In the genomic region with DNA sequence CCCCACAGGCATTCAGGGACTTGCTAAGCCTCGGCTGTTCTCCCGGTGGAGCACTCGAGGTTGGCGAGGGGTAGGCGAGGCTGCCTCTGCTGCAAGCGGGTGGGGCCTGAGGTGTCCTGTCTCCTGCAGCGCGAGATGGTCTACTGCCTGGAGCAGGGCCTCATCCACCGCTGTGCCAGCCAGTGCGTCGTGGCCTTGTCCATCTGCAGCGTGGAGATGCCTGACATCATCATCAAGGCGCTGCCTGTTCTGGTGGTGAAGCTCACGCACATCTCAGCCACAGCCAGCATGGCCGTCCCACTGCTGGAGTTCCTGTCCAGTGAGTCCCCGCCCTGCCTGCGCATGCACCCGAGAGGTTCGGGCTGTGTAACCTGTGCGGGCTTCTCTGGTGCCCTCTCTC, we compare ENCODE assay signal across 36 cellular contexts. TPM values are rescaled to one million over a fixed set of nuclear protein-coding genes. Genes with fewer than 3 reads are reported as not detected.
DNase-seq lines count a peak whose midpoint lies in the region; ATAC-seq and TF ChIP-seq lines count a peak whose summit lies in the region.
"Had no signal": no experiment of that assay in that cellular context is flagged by ENCODE, and none has a peak within 500 bp of the region (broad histone marks: within the 10 kb centered on the region; RNA-seq: fewer than 3 reads in every experiment).

No MANE protein-coding gene starts in this region.

- TF ChIP-seq POLR2A in heart left ventricle (IDR thresholded peaks at IDR 0.05): no peak

- no peak overlapping the region for H2BK12ac ChIP-seq in neuronal stem cell (ENCODE audit: low read length)

- no peak overlapping the region for H2BK15ac ChIP-seq in neuronal stem cell (ENCODE audit: low read length)

- H3K14ac ChIP-seq in neuronal stem cell (ENCODE audit: low read length): no peak overlapping the region

- no peak overlapping the region for H2AK5ac ChIP-seq in neuronal stem cell (ENCODE audit: low read depth, low read length)

- no peak overlapping the region for H4K8ac ChIP-seq in neuronal stem cell (ENCODE audit: low read depth, low read length)

- CTCF ChIA-PET in RWPE1 (lab: Yijun Ruan, JAX): interaction anchor here (0.6 kb wide), 1 partner anchor 15 kb away, joined by 8 read pairs; no protein-coding TSS in a partner anchor

- peak overlapping the region; percentile 9 for H3K9ac ChIP-seq in neuronal stem cell (ENCODE audit: low read depth, low read length, poor library complexity)
- H3K9ac ChIP-seq: BLaER1 had no signal

- 91 to 96% (median 96%) methylated on average over 9 to 20 of the region's 20 CpGs for WGBS in heart left ventricle, 4 donors
- WGBS in neuronal stem cell (ENCODE audit: extremely low coverage in 2 of 2, insufficient read length in 2 of 2, insufficient replicate concordance in 1 of 2), 2 donors: no CpG with 5 or more reads among the region's 20 CpGs

- POLR2A ChIA-PET in RWPE1 (lab: Yijun Ruan, JAX; ENCODE audit: low non-redundant PET): no interaction called here

- no peaks in the 10 kb centered on the region for H3K9me3 Mint-ChIP-seq in stimulated activated effector memory CD8-positive, alpha-beta T cell treated with anti-CD3 and anti-CD28 coated beads, Interleukin-12 subunit alpha, Interleukin-12 subunit beta, amount 100 ng/mL, for 72 hours
- H3K9me3 Mint-ChIP-seq: CD14-positive monocyte; CD4-positive, alpha-beta T cell; CD8-positive, alpha-beta memory T cell; CD8-positive, alpha-beta T cell had no signal

- no peaks in the 10 kb centered on the region for H3K4me1 Mint-ChIP-seq in stimulated activated effector memory CD8-positive, alpha-beta T cell treated with anti-CD3 and anti-CD28 coated beads, Interleukin-12 subunit alpha, Interleukin-12 subunit beta, amount 100 ng/mL, for 72 hours
- H3K4me1 Mint-ChIP-seq: B cell; CD14-positive monocyte; CD4-positive, alpha-beta memory T cell; CD4-positive, CD25-positive, alpha-beta regulatory T cell; CD8-positive, alpha-beta memory T cell had no signal

- no peak overlapping the region for H2AFZ ChIP-seq in neuronal stem cell (ENCODE audit: low read length)

- no peaks in the 10 kb centered on the region for H3K9me3 ChIP-seq in heart left ventricle
- no peaks in the 10 kb centered on the region for H3K9me3 ChIP-seq in neuronal stem cell (replicated peaks in 1 of 2; ENCODE audit: control insufficient read depth in 2 of 2, insufficient read depth in 1 of 2, low read depth in 1 of 2, low read length in 2 of 2)
- H3K9me3 ChIP-seq: A549; BE2C; BLaER1; BLaER1 treated with 17β-estradiol and CSF1 and Interleukin-3, amounts not matched to agents 10 nM and 100 nM; Caco-2 had no signal

- no peak overlapping the region for H2BK120ac ChIP-seq in neuronal stem cell (ENCODE audit: low read depth, low read length)

- H3K4ac ChIP-seq in neuronal stem cell (ENCODE audit: low read length): no peak overlapping the region

- TF ChIP-seq CTCF in heart left ventricle (IDR thresholded peaks at IDR 0.05): no peak
- no peak for TF ChIP-seq CTCF in RWPE1 (conservative IDR thresholded peaks at IDR 0.05; ENCODE audit: low read depth)

- no peak overlapping the region for H3K18ac ChIP-seq in neuronal stem cell (ENCODE audit: low read length)

- no peak overlapping the region for H3K23ac ChIP-seq in neuronal stem cell (ENCODE audit: low read depth, low read length, poor library complexity)

- H3K79me1 ChIP-seq in neuronal stem cell (ENCODE audit: low read depth, low read length): peaks cover 6% of the 10 kb centered on the region

- no peak overlapping the region for H3K4me2 ChIP-seq in neuronal stem cell (ENCODE audit: insufficient read depth, low read length, poor library complexity, severe bottlenecking)
- H3K4me2 ChIP-seq: A549; BLaER1; BLaER1 treated with 17β-estradiol and CSF1 and Interleukin-3, amounts not matched to agents 10 nM and 100 nM had no signal

- no peak overlapping the region for H4K91ac ChIP-seq in neuronal stem cell (ENCODE audit: low read depth, low read length, poor library complexity)

- no peak overlapping the region for H3K4me3 ChIP-seq in heart left ventricle
- H3K4me3 ChIP-seq in neuronal stem cell (ENCODE audit: low read length in 2 of 2): no peak overlapping the region
- H3K4me3 ChIP-seq: A549; BLaER1; BLaER1 treated with 17β-estradiol and CSF1 and Interleukin-3, amounts not matched to agents 10 nM and 100 nM had no signal

- peak overlapping the region; percentile 60 for H3K27ac Mint-ChIP-seq in stimulated activated effector memory CD8-positive, alpha-beta T cell treated with anti-CD3 and anti-CD28 coated beads, Interleukin-12 subunit alpha, Interleukin-12 subunit beta, amount 100 ng/mL, for 72 hours
- H3K27ac Mint-ChIP-seq: B cell; CD4-positive, alpha-beta memory T cell; CD4-positive, alpha-beta T cell; CD4-positive, CD25-positive, alpha-beta regulatory T cell; CD8-positive, alpha-beta memory T cell; CD8-positive, alpha-beta T cell had no signal

- no peak overlapping the region for H2BK5ac ChIP-seq in neuronal stem cell (ENCODE audit: low read length)

- no peak for ATAC-seq in left cardiac atrium
- ATAC-seq in heart left ventricle: no peak
- no peak for ATAC-seq in stimulated activated effector memory CD8-positive, alpha-beta T cell treated with anti-CD3 and anti-CD28 coated beads, Interleukin-12 subunit alpha, Interleukin-12 subunit beta, amount 100 ng/mL, for 72 hours
- ATAC-seq in GM18517 (IDR thresholded peaks at IDR 0.05; ENCODE audit: unreplicated experiment): no peak
- ATAC-seq: A549; CD8-positive, alpha-beta T cell had no signal

- H3K27ac ChIP-seq in heart left ventricle: no peak overlapping the region
- peak overlapping the region; percentile 4; the same call in 1 of the 2 replicates for H3K27ac ChIP-seq in RWPE1
- no peak overlapping the region for H3K27ac ChIP-seq in neuronal stem cell (replicated peaks; ENCODE audit: low read length)
- H3K27ac ChIP-seq: 22Rv1, A549, BLaER1, C4-2B had no signal

- peaks cover 48% of the 10 kb centered on the region for H3K36me3 Mint-ChIP-seq in stimulated activated effector memory CD8-positive, alpha-beta T cell treated with anti-CD3 and anti-CD28 coated beads, Interleukin-12 subunit alpha, Interleukin-12 subunit beta, amount 100 ng/mL, for 72 hours

- intact Hi-C loops in left cardiac atrium (cut with DNase I): no loop called here
- intact Hi-C loops in heart left ventricle (cut with DNase I): no loop called here

- DNase-seq in left cardiac atrium (peak; percentile 18), heart left ventricle (no peak), RWPE1 (ENCODE audit: low spot score) (no peak), neuronal stem cell (ENCODE audit: low spot score) (no peak), cortex of kidney (lab: John Stamatoyannopoulos, UW) (no peak), NCI-H1930 (lab: John Stamatoyannopoulos, UW) (no peak)
- no peak for DNase-seq in stimulated activated effector memory CD8-positive, alpha-beta T cell treated with anti-CD3 and anti-CD28 coated beads, Interleukin-12 subunit alpha, Interleukin-12 subunit beta, amount 100 ng/mL, for 72 hours (ENCODE audit: low spot score in 2 of 2)
- DNase-seq: 8988T; ACHN; AML-193; BE2C; C1 segment of cervical spinal cord; Caco-2; Calu3; CD4-positive, alpha-beta memory T cell; CD4-positive, alpha-beta T cell; CD4-positive, CD25-positive, alpha-beta regulatory T cell; CD8-positive, alpha-beta memory T cell; CD8-positive, alpha-beta T cell; COR-L47; DMS 273 treated with DMSO at 0.1 percent for 48 hours; DMS153; DMS53; DMS79; DMS79 treated with DMSO at 0.1 percent for 48 hours; DND-41; EL had no signal

- no peaks in the 10 kb centered on the region for H3K27me3 ChIP-seq in heart left ventricle
- no peaks in the 10 kb centered on the region for H3K27me3 ChIP-seq in neuronal stem cell (ENCODE audit: control insufficient read depth in 3 of 3, insufficient read depth in 3 of 3, low read depth in 1 of 3, low read length in 3 of 3)
- H3K27me3 ChIP-seq: BE2C; BLaER1; BLaER1 treated with 17β-estradiol and CSF1 and Interleukin-3, amounts not matched to agents 10 nM and 100 nM had no signal

- no peak overlapping the region for H3K4me3 Mint-ChIP-seq in stimulated activated effector memory CD8-positive, alpha-beta T cell treated with anti-CD3 and anti-CD28 coated beads, Interleukin-12 subunit alpha, Interleukin-12 subunit beta, amount 100 ng/mL, for 72 hours
- H3K4me3 Mint-ChIP-seq: B cell; CD14-positive monocyte; CD4-positive, alpha-beta memory T cell; CD4-positive, alpha-beta T cell; CD4-positive, CD25-positive, alpha-beta regulatory T cell; CD8-positive, alpha-beta memory T cell; CD8-positive, alpha-beta T cell had no signal

- H3K4me1 ChIP-seq in heart left ventricle (no peaks in the 10 kb centered on the region), neuronal stem cell (ENCODE audit: control insufficient read depth in 2 of 2, insufficient read depth in 1 of 2, low read depth in 1 of 2, low read length in 2 of 2) (no peaks in the 10 kb centered on the region)
- H3K4me1 ChIP-seq: A549, BE2C, Caco-2 had no signal

- H3K36me3 ChIP-seq in heart left ventricle: peaks cover 0 to 95% (median 84%) of the 10 kb centered on the region in 9 donors
- H3K36me3 ChIP-seq in neuronal stem cell (replicated peaks in 1 of 2; ENCODE audit: control insufficient read depth in 2 of 2, insufficient read depth in 2 of 2, low read length in 2 of 2): peaks cover 23 to 84% of the 10 kb centered on the region in 2 donors

RNA-seq across cellular contexts. Expression of a gene that starts 26.3 kb away (rescaled TPM):
- total RNA-seq in left cardiac atrium (10 to 100 TPM; 54.3 to 73.4 TPM), heart left ventricle (10 to 100 TPM; 48.4 to 94.5 (median 70.4) TPM)
- 10 to 100 TPM; 33.3 to 44.8 TPM for polyA plus RNA-seq in heart left ventricle
- polyA plus RNA-seq in neuronal stem cell (2013, experiment 1 of 2): 54.6 TPM
- polyA plus RNA-seq in neuronal stem cell (2013, experiment 2 of 2): 53.2 TPM

RNA-seq across cellular contexts. Expression of a gene that starts 26.4 kb away (rescaled TPM):
- total RNA-seq in left cardiac atrium (10 to 100 TPM in 1 of 2 donors, 1 to 10 TPM in 1; 5.7 to 16.6 TPM), heart left ventricle (10 to 100 TPM in 7 of 9 donors, 1 to 10 TPM in 2; 9.0 to 25.0 (median 11.7) TPM)
- polyA plus RNA-seq in heart left ventricle: 10 to 100 TPM; 13.1 to 32.3 TPM
- polyA plus RNA-seq in neuronal stem cell (2013, experiment 1 of 2): 28.2 TPM
- polyA plus RNA-seq in neuronal stem cell (2013, experiment 2 of 2): 27.7 TPM

RNA-seq across cellular contexts. Expression of a gene that starts 47.4 kb away (rescaled TPM):
- total RNA-seq in left cardiac atrium (100 to 1,000 TPM; 164 to 242 TPM), heart left ventricle (100 to 1,000 TPM; 124 to 496 (median 227) TPM)
- polyA plus RNA-seq in heart left ventricle: 100 to 1,000 TPM; 213 to 396 TPM
- polyA plus RNA-seq in neuronal stem cell (2013, experiment 1 of 2): 16.0 TPM
- polyA plus RNA-seq in neuronal stem cell (2013, experiment 2 of 2): 14.8 TPM

RNA-seq across cellular contexts. Expression of a gene that starts 54.5 kb away (rescaled TPM):
- total RNA-seq in left cardiac atrium (under 1 TPM in 1 of 2 donors, not detected in 1; 0.84 TPM), heart left ventricle (under 1 TPM in 1 of 9 donors, not detected in 8; 0.69 TPM)
- polyA plus RNA-seq in heart left ventricle: under 1 TPM in 1 of 2 donors, not detected in 1; 0.19 TPM
- polyA plus RNA-seq in neuronal stem cell (2013, experiment 1 of 2): 2.0 TPM
- 1.7 TPM for polyA plus RNA-seq in neuronal stem cell (2013, experiment 2 of 2)
- total RNA-seq: A172; CD4-positive, alpha-beta memory T cell; CD4-positive, CD25-positive, alpha-beta regulatory T cell; CD8-positive, alpha-beta T cell had no signal
- polyA plus RNA-seq: CD14-positive monocyte; CD4-positive, alpha-beta memory T cell; CD4-positive, CD25-positive, alpha-beta regulatory T cell; CD8-positive, alpha-beta memory T cell had no signal
